20 cellular contexts compared by ENCODE assay signal in genomic region chr13:59547950-59548349, GRCh38.
DNase-seq lines count a peak whose midpoint lies in the region; ATAC-seq and TF ChIP-seq lines count a peak whose summit lies in the region.
"Had no signal": no experiment of that assay in that cellular context is flagged by ENCODE, and none has a peak within 500 bp of the region (broad histone marks: within the 10 kb centered on the region; RNA-seq: fewer than 3 reads in every experiment).

No MANE protein-coding gene starts in this region.

- H3K27ac ChIP-seq in HCT116 (ENCODE audit: low read depth, low read length) (no peak overlapping the region), WERI-Rb-1 (no peak overlapping the region)
- H3K27ac ChIP-seq: SJSA1 had no signal

- no peaks in the 10 kb centered on the region for H3K9me2 ChIP-seq in HCT116 (ENCODE audit: insufficient read depth)

- no peaks in the 10 kb centered on the region for H4K20me1 ChIP-seq in HCT116 (ENCODE audit: insufficient read depth)

- no peak overlapping the region for H3K4me3 ChIP-seq in HCT116 (replicated peaks in 1 of 2; ENCODE audit: low read depth in 1 of 2, low read length in 2 of 2)
- H3K4me3 ChIP-seq in WERI-Rb-1 (ENCODE audit: low read depth, low read length): no peak overlapping the region
- H3K4me3 ChIP-seq: MG63, SJSA1 had no signal

- RAD21 ChIA-PET in HCT116 (lab: Charles Lee; ENCODE audit: low non-redundant PET in 1 of 2, low total read pairs in 2 of 2, uncharacterized antibody in 2 of 2, unreplicated experiment in 2 of 2): no interaction called here

- CTCF ChIA-PET in HCT116 (lab: Charles Lee): no interaction called here

- H3K27ac Mint-ChIP-seq in activated naive CD8-positive, alpha-beta T cell treated with anti-CD3 and anti-CD28 coated beads, Interleukin-2, amount 50 U/mL, for 24 hours: no peak overlapping the region
- H3K27ac Mint-ChIP-seq: CD8-positive, alpha-beta T cell; HFFc6 had no signal

- no peaks in the 10 kb centered on the region for H3K27me3 Mint-ChIP-seq in activated naive CD8-positive, alpha-beta T cell treated with anti-CD3 and anti-CD28 coated beads, Interleukin-2, amount 50 U/mL, for 24 hours

- POLR2A ChIA-PET in HCT116 (lab: Charles Lee): no interaction called here

- no peaks in the 10 kb centered on the region for H3K9me3 ChIP-seq in HCT116 (ENCODE audit: control insufficient read depth in 1 of 2, insufficient read depth in 1 of 2, low read depth in 1 of 2, low read length in 2 of 2)
- no peaks in the 10 kb centered on the region for H3K9me3 ChIP-seq in WERI-Rb-1 (ENCODE audit: severe bottlenecking)
- H3K9me3 ChIP-seq: MG63, SJSA1 had no signal

- no peak overlapping the region for H2AFZ ChIP-seq in HCT116 (ENCODE audit: low read depth, low read length, poor library complexity, severe bottlenecking)

- H3K9me3 Mint-ChIP-seq in activated naive CD8-positive, alpha-beta T cell treated with anti-CD3 and anti-CD28 coated beads, Interleukin-2, amount 50 U/mL, for 24 hours: peaks cover 9% of the 10 kb centered on the region
- H3K9me3 Mint-ChIP-seq: HFFc6 had no signal

- H3K36me3 ChIP-seq in HCT116 (ENCODE audit: control insufficient read depth in 1 of 2, insufficient read depth in 2 of 2, low read length in 2 of 2) (no peaks in the 10 kb centered on the region), WERI-Rb-1 (no peaks in the 10 kb centered on the region)
- H3K36me3 ChIP-seq: MG63, SJSA1 had no signal

- DNase-seq in HCT116 (ENCODE audit: low read depth, low spot score) (no peak), WERI-Rb-1 (no peak), erythroblast (lab: John Stamatoyannopoulos, UW) (peak; percentile 9 to 16), NCI-H510A treated with DMSO at 0.1 percent for 48 hours (lab: John Stamatoyannopoulos, UW) (no peak), NCI-H1417 (lab: John Stamatoyannopoulos, UW) (no peak), left lobe of liver (ENCODE audit: low spot score) (no peak)
- no peak for DNase-seq in activated naive CD8-positive, alpha-beta T cell treated with anti-CD3 and anti-CD28 coated beads, Interleukin-2, amount 50 U/mL, for 24 hours
- DNase-seq: ACHN; C1 segment of cervical spinal cord; CD8-positive, alpha-beta T cell; HFFc6; Kasumi-1; MG63; NCI-H1048; NCI-H1436; NCI-H187 treated with DMSO at 0.1 percent for 48 hours; NCI-H345; NCI-H524 treated with DMSO at 0.1 percent for 48 hours had no signal

- TF ChIP-seq CTCF in GM12872 (IDR thresholded peaks at IDR 0.05; ENCODE audit: insufficient read depth, low read depth, low read length) (0 out of 3 replicates have a peak, but pooled peaks have one; percentile 25), HCT116 (IDR thresholded peaks at IDR 0.05 in 2 of 3, conservative IDR thresholded peaks at IDR 0.05 in 1 of 3; ENCODE audit: borderline replicate concordance in 1 of 3, insufficient read depth in 1 of 3, low read depth in 2 of 3, low read length in 2 of 3) (peak in 2 of 3 experiments; percentile 7 to 29; a peak in 2 of 6 replicates), WERI-Rb-1 (IDR thresholded peaks at IDR 0.05; ENCODE audit: low read depth, low read length) (0 out of 2 replicates have a peak, but pooled peaks have one; percentile 22)

- no peak overlapping the region for H3K4me3 Mint-ChIP-seq in activated naive CD8-positive, alpha-beta T cell treated with anti-CD3 and anti-CD28 coated beads, Interleukin-2, amount 50 U/mL, for 24 hours
- H3K4me3 Mint-ChIP-seq: CD8-positive, alpha-beta T cell; HFFc6 had no signal

- H3K36me3 Mint-ChIP-seq in activated naive CD8-positive, alpha-beta T cell treated with anti-CD3 and anti-CD28 coated beads, Interleukin-2, amount 50 U/mL, for 24 hours (ENCODE audit: low read depth): no peaks in the 10 kb centered on the region
- H3K36me3 Mint-ChIP-seq: CD8-positive, alpha-beta T cell had no signal

- no peak for TF ChIP-seq POLR2A in HCT116 (IDR thresholded peaks at IDR 0.05; ENCODE audit: borderline replicate concordance, extremely low read depth, insufficient read depth, insufficient read length)
- no peak for TF ChIP-seq POLR2A in erythroblast (IDR thresholded peaks at IDR 0.05; ENCODE audit: low read length)

- H3K4me2 ChIP-seq in HCT116 (ENCODE audit: low read length): no peak overlapping the region

- H3K4me1 Mint-ChIP-seq in activated naive CD8-positive, alpha-beta T cell treated with anti-CD3 and anti-CD28 coated beads, Interleukin-2, amount 50 U/mL, for 24 hours: no peaks in the 10 kb centered on the region

- TF ChIP-seq RAD21 in HCT116 (IDR thresholded peaks at IDR 0.05; ENCODE audit: low read depth): no peak

- no TSS peak for BruUV-seq in HCT116 (replicated peaks; lab: Mats Ljungman, UMichigan)

- ATAC-seq in HCT116 (peak; percentile 60; the same call in 1 of the 2 replicates), left lobe of liver (no peak)
- no peak for ATAC-seq in activated naive CD8-positive, alpha-beta T cell treated with anti-CD3 and anti-CD28 coated beads, Interleukin-2, amount 50 U/mL, for 24 hours
- ATAC-seq: CD8-positive, alpha-beta T cell had no signal

- H3K4me1 ChIP-seq in HCT116 (ENCODE audit: control insufficient read depth in 1 of 2, insufficient read depth in 2 of 2, low read length in 2 of 2): no peaks in the 10 kb centered on the region
- H3K4me1 ChIP-seq: SJSA1 had no signal

- H3K27me3 ChIP-seq in HCT116 (ENCODE audit: insufficient read depth, low read length) (no peaks in the 10 kb centered on the region), WERI-Rb-1 (ENCODE audit: insufficient read depth, low read depth, severe bottlenecking) (no peaks in the 10 kb centered on the region)
- H3K27me3 ChIP-seq: MG63, SJSA1 had no signal

- no peak overlapping the region for H3K9ac ChIP-seq in HCT116 (ENCODE audit: low read length)

- H3K79me2 ChIP-seq in HCT116 (ENCODE audit: insufficient read depth, low read length): no peaks in the 10 kb centered on the region

- intact Hi-C loops in HCT116 (cut with micrococcal nuclease): no loop called here

TF ChIP-seq in HCT116, 20 proteins besides CTCF, POLR2A, EP300 and RAD21:
- TF ChIP-seq YY1 (IDR thresholded peaks at IDR 0.05; ENCODE audit: extremely low read depth, insufficient replicate concordance, low read depth, low read length): no peak
- no peak for TF ChIP-seq ATF3 (IDR thresholded peaks at IDR 0.05)
- no peak for TF ChIP-seq SIN3A (IDR thresholded peaks at IDR 0.05; ENCODE audit: low read depth)
- no peak for TF ChIP-seq SP1 (IDR thresholded peaks at IDR 0.05; ENCODE audit: low read depth)
- no peak for TF ChIP-seq EZH2 (IDR thresholded peaks at IDR 0.05)
- no peak for TF ChIP-seq CEBPB (IDR thresholded peaks at IDR 0.05; ENCODE audit: low read depth)
- no peak for TF ChIP-seq ZNF274 (IDR thresholded peaks at IDR 0.05; ENCODE audit: low read depth, low read length)
- TF ChIP-seq JUND (IDR thresholded peaks at IDR 0.05): no peak
- no peak for TF ChIP-seq ELF1 (IDR thresholded peaks at IDR 0.05; ENCODE audit: borderline replicate concordance, low read depth)
- TF ChIP-seq CBX3 (IDR thresholded peaks at IDR 0.05; ENCODE audit: low read depth): no peak
- no peak for TF ChIP-seq POLR2AphosphoS5 (IDR thresholded peaks at IDR 0.05; ENCODE audit: low read depth, low read length)
- TF ChIP-seq SRF (IDR thresholded peaks at IDR 0.05; ENCODE audit: low read depth): no peak
- TF ChIP-seq ZBTB33 (IDR thresholded peaks at IDR 0.05; ENCODE audit: extremely low read depth, insufficient replicate concordance, low read length): no peak
- TF ChIP-seq EGR1 (IDR thresholded peaks at IDR 0.05; ENCODE audit: low read depth): no peak
- no peak for TF ChIP-seq ZFX (IDR thresholded peaks at IDR 0.05)
- TF ChIP-seq EZH2phosphoT487 (IDR thresholded peaks at IDR 0.05; ENCODE audit: borderline replicate concordance): no peak

Comparison
In these comparisons a context has a peak if more than half of its experiments do, and no peak if none do; other contexts are left out.
1. DNase-seq: peak in erythroblast (2 of 2); none in HCT116 (single experiment), WERI-Rb-1 (single experiment), NCI-H510A treated with DMSO at 0.1 percent for 48 hours (single experiment), NCI-H1417 (0 of 3), left lobe of liver (single experiment) and activated naive CD8-positive, alpha-beta T cell treated with anti-CD3 and anti-CD28 coated beads, Interleukin-2, amount 50 U/mL, for 24 hours (single experiment).
2. Peak in every context shown above with its lines, with median percentiles within 50 percentile points of each other: CTCF ChIP-seq.